Comparison of ENCODE assay signal across 10 cellular contexts in genomic region chr1:43653339-43653738, GRCh38. TPM values are rescaled to one million over a fixed set of nuclear protein-coding genes. Genes with fewer than 3 reads are reported as not detected.
A peak's percentile ranks its signal among the peaks of the same experiment; 100 is the strongest.
DNase-seq lines count a peak whose midpoint lies in the region; TF ChIP-seq lines count a peak whose summit lies in the region.
"Had no signal": no experiment of that assay in that cellular context is flagged by ENCODE, and none has a peak within 500 bp of the region (broad histone marks: within the 10 kb centered on the region; RNA-seq: fewer than 3 reads in every experiment).

No MANE protein-coding gene starts in this region.

- H3K27ac ChIP-seq in osteoblast (ENCODE audit: low read depth, low read length), result no peak overlapping the region
- H3K27ac ChIP-seq: parathyroid adenoma had no signal

- H2AFZ ChIP-seq in osteoblast (ENCODE audit: low read length), result no peak overlapping the region
- H2AFZ ChIP-seq: parathyroid adenoma had no signal

- no peaks in the 10 kb centered on the region for H3K9me3 ChIP-seq in osteoblast (ENCODE audit: low read depth, low read length)
- H3K9me3 ChIP-seq: Caco-2 had no signal

- peak; percentile 41 for TF ChIP-seq CTCF in cardiac fibroblast (IDR thresholded peaks at IDR 0.05; ENCODE audit: low read depth, low read length)
- TF ChIP-seq CTCF in osteoblast (IDR thresholded peaks at IDR 0.05; ENCODE audit: extremely low read depth, low read depth, low read length), result peak; percentile 48

- peaks cover 37% of the 10 kb centered on the region for H3K36me3 ChIP-seq in osteoblast (ENCODE audit: insufficient read depth, low read length)

- peaks cover 10% of the 10 kb centered on the region for H3K4me1 ChIP-seq in osteoblast (ENCODE audit: insufficient read depth, low read length)
- H3K4me1 ChIP-seq: Caco-2 had no signal

- peaks cover 27% of the 10 kb centered on the region for H4K20me1 ChIP-seq in osteoblast (ENCODE audit: insufficient read depth, low read length)

- H3K4me3 ChIP-seq in cardiac fibroblast (replicated peaks in 1 of 2; ENCODE audit: low read depth in 2 of 2, low read length in 2 of 2) (no peak overlapping the region), osteoblast (ENCODE audit: insufficient read depth, low read length) (no peak overlapping the region)

- DNase-seq in NCI-H2196 (lab: John Stamatoyannopoulos, UW; ENCODE audit: unreplicated experiment) (peak; percentile 28), NCI-H2196 treated with DMSO at 0.1 percent for 48 hours (lab: John Stamatoyannopoulos, UW; ENCODE audit: unreplicated experiment) (no peak), MV-4-11 (lab: John Stamatoyannopoulos, UW) (peak; percentile 32), cardiac fibroblast (ENCODE audit: low read depth in 2 of 2) (peak; percentile 42 to 57), osteoblast (ENCODE audit: insufficient read length, low spot score, missing footprints) (peak; percentile 73), NCI-H345 (lab: John Stamatoyannopoulos, UW) (no peak), NCI-H748 treated with DMSO at 0.1 percent for 48 hours (lab: John Stamatoyannopoulos, UW) (no peak)
- no peak for DNase-seq in stimulated activated naive CD4-positive, alpha-beta T cell (lab: John Stamatoyannopoulos, UW)
- DNase-seq: Caco-2 had no signal

- H3K79me2 ChIP-seq in osteoblast (ENCODE audit: insufficient read depth, low read length), result peaks cover 55% of the 10 kb centered on the region

- no peak overlapping the region for H3K4me2 ChIP-seq in osteoblast (ENCODE audit: insufficient read depth, low read length)

- H3K27me3 ChIP-seq in osteoblast (ENCODE audit: insufficient read depth, low read length), result no peaks in the 10 kb centered on the region

RNA-seq across cellular contexts. Expression of gene KDM4A, which starts 3.4 kb away (rescaled TPM):
- total RNA-seq in osteoblast, result 47.0 and 47.4 TPM in 2 replicates

RNA-seq across cellular contexts. Expression of gene ST3GAL3, which starts 54.0 kb away (rescaled TPM):
- total RNA-seq in osteoblast, result 18.0 and 18.5 TPM in 2 replicates

Comparison
In these comparisons a context has a peak if more than half of its experiments do, and no peak if none do; other contexts are left out.
1. DNase-seq: peak in NCI-H2196 (single experiment), MV-4-11 (single experiment), cardiac fibroblast (2 of 2) and osteoblast (single experiment); none in NCI-H2196 treated with DMSO at 0.1 percent for 48 hours (single experiment), NCI-H345 (single experiment), NCI-H748 treated with DMSO at 0.1 percent for 48 hours (single experiment) and stimulated activated naive CD4-positive, alpha-beta T cell (0 of 6).